ENCODE assay signal across 20 cellular contexts in the genomic region with DNA sequence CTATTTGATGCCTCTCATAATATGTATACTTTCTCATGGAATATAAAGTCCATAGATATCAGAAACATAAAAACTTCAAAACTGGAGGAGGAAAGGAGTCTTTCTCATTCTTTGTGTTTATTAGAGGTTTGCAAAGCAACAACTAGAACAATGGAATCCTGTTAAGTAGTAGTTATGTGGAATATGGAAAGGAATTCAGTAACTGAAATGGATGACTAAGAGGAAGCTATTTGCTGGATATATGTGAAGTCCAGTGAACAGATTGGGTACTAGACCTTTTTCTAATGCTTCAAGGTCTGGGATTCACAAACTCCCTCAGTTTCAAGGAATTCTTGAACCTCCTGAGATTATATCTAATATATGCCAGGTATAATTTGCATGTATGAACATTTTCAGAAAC.
"Had no signal": no experiment of that assay in that cellular context is flagged by ENCODE, and none has a peak within 500 bp of the region (broad histone marks: within the 10 kb centered on the region; RNA-seq: fewer than 3 reads in every experiment).

No MANE protein-coding gene starts in this region.

- H3K4me1 ChIP-seq: breast epithelium, psoas muscle, right lobe of liver, testis, upper lobe of left lung had no signal

- H3K27ac ChIP-seq: breast epithelium, psoas muscle, right lobe of liver, testis, upper lobe of left lung, WERI-Rb-1 had no signal

- DNase-seq: activated CD4-positive, alpha-beta T cell treated with anti-CD3 and anti-CD28 coated beads for 1 hour; activated CD8-positive, alpha-beta memory T cell treated with anti-CD3 and anti-CD28 coated beads for 24 hours; activated effector memory CD4-positive, alpha-beta T cell treated with anti-CD3 and anti-CD28 coated beads, Interleukin-2, amount 50 U/mL, for 16 hours; activated naive CD4-positive, alpha-beta T cell treated with anti-CD3 and anti-CD28 coated beads, Interleukin-2, amount 50 U/mL, for 16 hours; activated T-cell treated with anti-CD3 and anti-CD28 coated beads, Interleukin-2, amount 50 U/mL, for 72 hours; aorta; cerebellar nuclear complex; effector memory CD4-positive, alpha-beta T cell; left ventricle myocardium superior; mucosa of descending colon; naive B cell; psoas muscle; right lobe of liver; stimulated activated CD4-positive, alpha-beta T cell treated with anti-CD3 and anti-CD28 coated beads, Interleukin-4, amount 100 ng/mL, for 24 hours; testis; upper lobe of left lung had no signal

- H3K4me3 ChIP-seq: breast epithelium, mucosa of descending colon, psoas muscle, right lobe of liver, smooth muscle cell, testis, upper lobe of left lung had no signal

- H3K36me3 ChIP-seq: breast epithelium, right lobe of liver, upper lobe of left lung, WERI-Rb-1 had no signal

- H3K9me3 ChIP-seq: breast epithelium, mucosa of descending colon, psoas muscle, right lobe of liver, testis, upper lobe of left lung had no signal

- ATAC-seq: activated T-cell treated with anti-CD3 and anti-CD28 coated beads, Interleukin-2, amount 50 U/mL, for 72 hours; left ventricle myocardium superior; mucosa of descending colon; psoas muscle; right lobe of liver; stimulated activated effector memory CD8-positive, alpha-beta T cell treated with anti-CD3 and anti-CD28 coated beads, Interleukin-12 subunit alpha, Interleukin-12 subunit beta, amount 100 ng/mL, for 72 hours had no signal

- H3K27me3 ChIP-seq: breast epithelium, right lobe of liver, testis, upper lobe of left lung had no signal
